In genomic region chr16:63361032-63361624, GRCh38 we compare ENCODE assay signal across 8 cellular contexts.
DNase-seq lines count a peak whose midpoint lies in the region; ATAC-seq and TF ChIP-seq lines count a peak whose summit lies in the region.

No MANE protein-coding gene starts in this region.

- H3K9me3 ChIP-seq in sigmoid colon = no peaks in the 10 kb centered on the region

- TF ChIP-seq EP300 in sigmoid colon (IDR thresholded peaks at IDR 0.05) = no peak

- no peak overlapping the region for H3K4me3 ChIP-seq in fibroblast of villous mesenchyme (ENCODE audit: low read depth, low read length)
- H3K4me3 ChIP-seq in sigmoid colon = no peak overlapping the region

- H3K36me3 ChIP-seq in sigmoid colon = no peaks in the 10 kb centered on the region

- TF ChIP-seq CTCF in fibroblast of villous mesenchyme (IDR thresholded peaks at IDR 0.05; ENCODE audit: insufficient read depth, low read depth, low read length) = peak; percentile 84
- peak; percentile 36 to 65 (median 44) for TF ChIP-seq CTCF in sigmoid colon (IDR thresholded peaks at IDR 0.05)

- H3K27me3 ChIP-seq in sigmoid colon = no peaks in the 10 kb centered on the region

- no peak for TF ChIP-seq POLR2A in sigmoid colon (IDR thresholded peaks at IDR 0.05)

- 0 to 2% methylated on average over 1 of the region's 1 CpG for WGBS in sigmoid colon, 2 donors

- in situ Hi-C loops in G401 (cut with HindIII; ENCODE audit: low sequenced_read_pairs) = no loop called here
- in situ Hi-C loops in SK-MEL-5 (cut with HindIII; ENCODE audit: low pct_unique_long_range_greater_than_20kb, low sequenced_read_pairs) = no loop called here

- H3K27ac ChIP-seq in sigmoid colon = no peak overlapping the region

- ATAC-seq in GM21619 (IDR thresholded peaks at IDR 0.05; ENCODE audit: unreplicated experiment) = peak; percentile 67

- no peaks in the 10 kb centered on the region for H3K4me1 ChIP-seq in sigmoid colon

- intact Hi-C loops in sigmoid colon (cut with DNase I) = no loop called here

- peak; percentile 67 for DNase-seq in G401 (ENCODE audit: low spot score)
- peak; percentile 11 for DNase-seq in KG1 (lab: John Stamatoyannopoulos, UW)
- DNase-seq in SK-MEL-5 (ENCODE audit: low read depth, low spot score) = peak; percentile 68
- DNase-seq in fibroblast of villous mesenchyme (ENCODE audit: low read depth) = peak; percentile 64
- DNase-seq in sigmoid colon = no peak
- no peak for DNase-seq in activated CD4-positive, CD25-positive, alpha-beta regulatory T cell treated with anti-CD3 and anti-CD28 coated beads, Interleukin-2, amount 50 U/mL, for 72 hours
- DNase-seq in central memory CD4-positive, alpha-beta T cell = no peak

Comparison
In these comparisons a context has a peak if more than half of its experiments do, and no peak if none do; other contexts are left out.
1. DNase-seq: peak in G401 (single experiment), KG1 (single experiment), SK-MEL-5 (single experiment) and fibroblast of villous mesenchyme (single experiment); none in sigmoid colon (single experiment), activated CD4-positive, CD25-positive, alpha-beta regulatory T cell treated with anti-CD3 and anti-CD28 coated beads, Interleukin-2, amount 50 U/mL, for 72 hours (single experiment) and central memory CD4-positive, alpha-beta T cell (single experiment).